Comparison of ENCODE assay signal across 24 cellular contexts in genomic region chr12:56772625-56773024, GRCh38. TPM values are rescaled to one million over a fixed set of nuclear protein-coding genes. Genes with fewer than 3 reads are reported as not detected.
"Had no signal": no experiment of that assay in that cellular context is flagged by ENCODE, and none has a peak within 500 bp of the region (broad histone marks: within the 10 kb centered on the region; RNA-seq: fewer than 3 reads in every experiment).

No MANE protein-coding gene starts in this region.

- H3K9me3 ChIP-seq: ascending aorta, breast epithelium, colonic mucosa had no signal

- H3K4me1 ChIP-seq: ascending aorta, breast epithelium, colonic mucosa had no signal

- H3K27me3 ChIP-seq: ascending aorta, breast epithelium, cardiac muscle cell, colonic mucosa had no signal

- ATAC-seq: activated naive CD4-positive, alpha-beta T cell treated with anti-CD3 and anti-CD28 coated beads, Interleukin-2, amount 50 U/mL, for 72 hours; activated T-cell treated with anti-CD3 and anti-CD28 coated beads, Interleukin-2, amount 50 U/mL, for 72 hours; WTC11 had no signal

- H3K27ac ChIP-seq: ascending aorta, breast epithelium, cardiac muscle cell, colonic mucosa had no signal

- H3K36me3 ChIP-seq: ascending aorta, breast epithelium, cardiac muscle cell, colonic mucosa had no signal

- H3K4me3 ChIP-seq: ascending aorta, breast epithelium, cardiac muscle cell, colonic mucosa had no signal

- DNase-seq: activated CD4-positive, alpha-beta memory T cell treated with anti-CD3 and anti-CD28 coated beads, Interleukin-2, amount 10 ng/mL, durations not matched to agents 7 days and 5 days; activated CD4-positive, alpha-beta T cell treated with anti-CD3 and anti-CD28 coated beads for 1 hour; activated CD4-positive, alpha-beta T cell treated with anti-CD3 and anti-CD28 coated beads for 4 hours; activated CD4-positive, alpha-beta T cell treated with anti-CD3 and anti-CD28 coated beads, Interleukin-2, amount 10 ng/mL, durations not matched to agents 7 days and 5 days; activated CD4-positive, alpha-beta T cell treated with anti-CD3 and anti-CD28 coated beads, Interleukin-2, amount 50 U/mL, for 4 hours; activated CD8-positive, alpha-beta memory T cell treated with anti-CD3 and anti-CD28 coated beads, Interleukin-2, amount 50 U/mL, for 48 hours; activated gamma-delta T cell; activated naive CD4-positive, alpha-beta T cell; activated naive CD4-positive, alpha-beta T cell treated with anti-CD3 and anti-CD28 coated beads, Interleukin-2, amount 10 ng/mL, durations not matched to agents 7 days and 5 days; activated naive CD8-positive, alpha-beta T cell treated with anti-CD3 and anti-CD28 coated beads, Interleukin-2, amount 10 ng/mL, durations not matched to agents 7 days and 5 days; activated T-cell treated with anti-CD3 and anti-CD28 coated beads for 4 hours; activated T-cell treated with anti-CD3 and anti-CD28 coated beads, Interleukin-2, amount 50 U/mL, for 24 hours; activated T-cell treated with anti-CD3 and anti-CD28 coated beads, Interleukin-2, amount 50 U/mL, for 72 hours; central memory CD4-positive, alpha-beta T cell; cerebellar nuclear complex; colonic mucosa; effector CD8-positive, alpha-beta T cell; foreskin fibroblast; T-helper 2 cell had no signal

RNA-seq across cellular contexts. Expression of gene HSD17B6, which starts 9.5 kb away (rescaled TPM):
- total RNA-seq: ascending aorta had no signal
- polyA plus RNA-seq: cardiac muscle cell had no signal
